Comparison of ENCODE assay signal across 31 cellular contexts in genomic region chr5:10582512-10582897, GRCh38. TPM values are rescaled to one million over a fixed set of nuclear protein-coding genes. Genes with fewer than 3 reads are reported as not detected.
DNase-seq lines count a peak whose midpoint lies in the region; ATAC-seq and TF ChIP-seq lines count a peak whose summit lies in the region.
"Had no signal": no experiment of that assay in that cellular context is flagged by ENCODE, and none has a peak within 500 bp of the region (broad histone marks: within the 10 kb centered on the region; RNA-seq: fewer than 3 reads in every experiment).

No MANE protein-coding gene starts in this region.

- no peaks in the 10 kb centered on the region for H3K9me3 Mint-ChIP-seq in stimulated activated naive CD8-positive, alpha-beta T cell treated with anti-CD3 and anti-CD28 coated beads, Interleukin-15, amount 100 ng/mL, for 72 hours
- H3K9me3 Mint-ChIP-seq: IgD-negative memory B cell had no signal

- intact Hi-C loops in esophagus squamous epithelium (cut with DNase I) = no loop called here

- H3K27me3 Mint-ChIP-seq in stimulated activated naive CD8-positive, alpha-beta T cell treated with anti-CD3 and anti-CD28 coated beads, Interleukin-15, amount 100 ng/mL, for 72 hours = peaks cover 38% of the 10 kb centered on the region

- H3K4me1 ChIP-seq in esophagus squamous epithelium = peaks cover 0 to 29% (median 20%) of the 10 kb centered on the region in 3 donors
- H3K4me1 ChIP-seq in skeletal muscle tissue (ENCODE audit: control insufficient read depth in 3 of 3, insufficient read depth in 3 of 3, low read length in 3 of 3) = peaks cover 30 to 47% (median 39%) of the 10 kb centered on the region in 3 donors
- H3K4me1 ChIP-seq: testis had no signal

- peak; percentile 34 for DNase-seq in activated CD8-positive, alpha-beta memory T cell treated with anti-CD3 and anti-CD28 coated beads, Interleukin-2, amount 50 U/mL, for 48 hours
- no peak for DNase-seq in activated CD8-positive, alpha-beta memory T cell treated with anti-CD3 and anti-CD28 coated beads for 24 hours
- DNase-seq in esophagus squamous epithelium (lab: John Stamatoyannopoulos, UW) (no peak), inferior parietal cortex (ENCODE audit: extremely low spot score) (no peak), GM20000 (ENCODE audit: low spot score) (no peak)
- DNase-seq in stimulated activated naive CD8-positive, alpha-beta T cell treated with anti-CD3 and anti-CD28 coated beads, Interleukin-15, amount 100 ng/mL, for 72 hours = no peak
- no peak for DNase-seq in NK-92 treated with Interleukin-12 subunit alpha and Interleukin-12 subunit beta, amount 100 ng/mL, for 24 hours (lab: John Stamatoyannopoulos, UW)
- DNase-seq: 8988T; activated CD4-positive, alpha-beta T cell treated with anti-CD3 and anti-CD28 coated beads for 4 hours; activated CD8-positive, alpha-beta T cell treated with anti-CD3 and anti-CD28 coated beads, Interleukin-2, amount 10 ng/mL, durations not matched to agents 7 days and 5 days; activated effector memory CD4-positive, alpha-beta T cell treated with Interleukin-2 at 50 U/mL for 16 hours; activated T-cell treated with anti-CD3 and anti-CD28 coated beads, Interleukin-2, amount 50 U/mL, for 1 hour; Calu3; DMS79; effector CD4-positive, alpha-beta T cell; midbrain; MV-4-11; naive thymus-derived CD4-positive, alpha-beta T cell; NCI-H1436 treated with DMSO at 0.1 percent for 48 hours; NCI-H2107; NCI-H82; stimulated activated naive CD4-positive, alpha-beta T cell; T1000; testis had no signal

- no peak overlapping the region for H3K4me3 Mint-ChIP-seq in stimulated activated naive CD8-positive, alpha-beta T cell treated with anti-CD3 and anti-CD28 coated beads, Interleukin-15, amount 100 ng/mL, for 72 hours
- H3K4me3 Mint-ChIP-seq: activated CD8-positive, alpha-beta T cell treated with anti-CD3 and anti-CD28 coated beads, Interleukin-2, amount 10 ng/mL, durations not matched to agents 7 days and 5 days; naive thymus-derived CD4-positive, alpha-beta T cell had no signal

- H3K36me3 ChIP-seq in esophagus squamous epithelium = no peaks in the 10 kb centered on the region
- no peaks in the 10 kb centered on the region for H3K36me3 ChIP-seq in skeletal muscle tissue (ENCODE audit: control insufficient read depth in 3 of 3, insufficient read depth in 3 of 3, low read length in 3 of 3)
- H3K36me3 ChIP-seq: cardiac muscle cell had no signal

- H3K4me1 Mint-ChIP-seq in stimulated activated naive CD8-positive, alpha-beta T cell treated with anti-CD3 and anti-CD28 coated beads, Interleukin-15, amount 100 ng/mL, for 72 hours = peaks cover 88% of the 10 kb centered on the region

- ATAC-seq in stimulated activated naive CD8-positive, alpha-beta T cell treated with anti-CD3 and anti-CD28 coated beads, Interleukin-15, amount 100 ng/mL, for 72 hours = no peak
- ATAC-seq: activated CD8-positive, alpha-beta T cell treated with anti-CD3 and anti-CD28 coated beads, Interleukin-2, amount 10 ng/mL, durations not matched to agents 7 days and 5 days; activated naive CD4-positive, alpha-beta T cell treated with anti-CD3 and anti-CD28 coated beads, Interleukin-2, amount 50 U/mL, for 72 hours; naive thymus-derived CD4-positive, alpha-beta T cell had no signal

- H3K4me3 ChIP-seq in esophagus squamous epithelium (no peak overlapping the region), skeletal muscle tissue (ENCODE audit: low read length in 3 of 3) (no peak overlapping the region)
- H3K4me3 ChIP-seq: cardiac muscle cell, SJSA1, testis had no signal

- no peak for TF ChIP-seq POLR2A in esophagus squamous epithelium (IDR thresholded peaks at IDR 0.05)

- H3K27ac ChIP-seq in esophagus squamous epithelium (peak overlapping the region in 3 of 4 donors; percentile 5 to 68 (median 51)), skeletal muscle tissue (ENCODE audit: low read depth, low read length) (peak overlapping the region; percentile 23)
- H3K27ac ChIP-seq: cardiac muscle cell, epithelial cell of prostate, SJSA1, testis, VCaP had no signal

- no peak overlapping the region for H3K27ac Mint-ChIP-seq in stimulated activated naive CD8-positive, alpha-beta T cell treated with anti-CD3 and anti-CD28 coated beads, Interleukin-15, amount 100 ng/mL, for 72 hours
- H3K27ac Mint-ChIP-seq: activated CD8-positive, alpha-beta T cell treated with anti-CD3 and anti-CD28 coated beads, Interleukin-2, amount 10 ng/mL, durations not matched to agents 7 days and 5 days had no signal

- H3K27me3 ChIP-seq in esophagus squamous epithelium = peaks cover 0 to 23% (median 0%) of the 10 kb centered on the region in 4 donors
- peaks cover 0 to 3% (median 0%) of the 10 kb centered on the region in 3 donors for H3K27me3 ChIP-seq in skeletal muscle tissue (ENCODE audit: control insufficient read depth in 3 of 3, insufficient read depth in 3 of 3, low read length in 3 of 3)
- H3K27me3 ChIP-seq: cardiac muscle cell, SJSA1, testis had no signal

- H3K9ac ChIP-seq in skeletal muscle tissue (ENCODE audit: low read depth in 1 of 3, low read length in 3 of 3) = no peak overlapping the region

- TF ChIP-seq CTCF in esophagus squamous epithelium (IDR thresholded peaks at IDR 0.05) (no peak), GM20000 (IDR thresholded peaks at IDR 0.05; ENCODE audit: extremely low read depth, missing control alignments) (no peak)

- WGBS in esophagus squamous epithelium, 2 donors = 98% methylated on average over 8 of the region's 8 CpGs

- H3K9me3 ChIP-seq in esophagus squamous epithelium (no peaks in the 10 kb centered on the region), skeletal muscle tissue (ENCODE audit: control insufficient read depth in 3 of 3, low read length in 3 of 3) (no peaks in the 10 kb centered on the region)
- H3K9me3 ChIP-seq: SJSA1, testis had no signal

RNA-seq across cellular contexts. Expression of gene ANKRD33B, which starts 18.6 kb away (rescaled TPM):
- total RNA-seq in esophagus squamous epithelium (1 to 10 TPM in 2 of 4 donors, under 1 TPM in 2; 0.57 to 6.5 (median 1.7) TPM), skeletal muscle tissue (2.6 TPM)
